In genomic region chr6:108651287-108651686, GRCh38 we compare ENCODE assay signal across 14 cellular contexts.
DNase-seq lines count a peak whose midpoint lies in the region; ATAC-seq, FAIRE-seq and TF ChIP-seq lines count a peak whose summit lies in the region.
"Had no signal": no experiment of that assay in that cellular context is flagged by ENCODE, and none has a peak within 500 bp of the region (broad histone marks: within the 10 kb centered on the region; RNA-seq: fewer than 3 reads in every experiment).

No MANE protein-coding gene starts in this region.

- POLR2A ChIA-PET in K562 (lab: Yijun Ruan, JAX): interaction anchor here (1.3 kb wide), 1 partner anchor 8 kb away, joined by 3 read pairs; no protein-coding TSS in a partner anchor
- POLR2A ChIA-PET in naive thymus-derived CD4-positive, alpha-beta T cell (lab: Charles Lee): no interaction called here

- intact Hi-C loops in K562 (cut with micrococcal nuclease): no loop called here
- intact Hi-C loops in left colon (cut with DNase I, micrococcal nuclease): loop anchor here in 1 of 2 donors (10.0 kb wide), 1 partner anchor 66 kb away; no protein-coding TSS in a partner anchor
- intact Hi-C loops in naive thymus-derived CD4-positive, alpha-beta T cell (cut with micrococcal nuclease): no loop called here

- H3K27ac ChIP-seq in MM.1S (ENCODE audit: low read length): peak overlapping the region; percentile 93
- H3K27ac ChIP-seq in K562 (ENCODE audit: extremely low read depth, low read depth, low read length): no peak overlapping the region
- H3K27ac ChIP-seq in mesenchymal stem cell (ENCODE audit: low read length, poor library complexity, severe bottlenecking): peak overlapping the region; percentile 89
- peak overlapping the region; percentile 49 for H3K27ac ChIP-seq in subcutaneous abdominal adipose tissue (ENCODE audit: low read depth, low read length)
- no peak overlapping the region for H3K27ac ChIP-seq in WERI-Rb-1
- H3K27ac ChIP-seq in naive thymus-derived CD4-positive, alpha-beta T cell (ENCODE audit: low read depth, low read length): no peak overlapping the region

- TF ChIP-seq RAD21 in K562 (CRISPR knock-in tag; conservative IDR thresholded peaks at IDR 0.05 in 1 of 2, IDR thresholded peaks at IDR 0.05 in 1 of 2): no peak

- H3K27ac Mint-ChIP-seq in naive thymus-derived CD4-positive, alpha-beta T cell: peak overlapping the region in 1 of 9 donors; percentile 43
- H3K27ac Mint-ChIP-seq: activated CD8-positive, alpha-beta T cell treated with anti-CD3 and anti-CD28 coated beads for 36 hours had no signal

- no TSS peak for BruUV-seq in K562 (replicated peaks; lab: Mats Ljungman, UMichigan)

- H3K23ac ChIP-seq in mesenchymal stem cell (ENCODE audit: low read length in 2 of 2): no peak overlapping the region

- H3K9me3 Mint-ChIP-seq in naive thymus-derived CD4-positive, alpha-beta T cell: no peaks in the 10 kb centered on the region
- H3K9me3 Mint-ChIP-seq: activated CD8-positive, alpha-beta T cell treated with anti-CD3 and anti-CD28 coated beads for 36 hours had no signal

- H3K79me2 ChIP-seq in MM.1S (ENCODE audit: low read length): peaks cover 100% of the 10 kb centered on the region
- no peaks in the 10 kb centered on the region for H3K79me2 ChIP-seq in K562 (ENCODE audit: control insufficient read depth, insufficient read depth, low read length)

- peak overlapping the region; percentile 51 for H2BK5ac ChIP-seq in mesenchymal stem cell (ENCODE audit: low read depth, low read length, poor library complexity, severe bottlenecking)

- no peak overlapping the region for H3K14ac ChIP-seq in mesenchymal stem cell (ENCODE audit: low read length in 2 of 2)

- TF ChIP-seq EP300 in K562 (IDR thresholded peaks at IDR 0.05; ENCODE audit: low read length): no peak

- H3K9me1 ChIP-seq in K562 (ENCODE audit: control insufficient read depth, insufficient read depth, low read length): no peaks in the 10 kb centered on the region

- peaks cover 70% of the 10 kb centered on the region for H3F3A ChIP-seq in MM.1S (ENCODE audit: insufficient read depth, low read length)

- no peaks in the 10 kb centered on the region for H3K27me3 ChIP-seq in MM.1S (replicated peaks; ENCODE audit: insufficient read depth, low read length)
- no peaks in the 10 kb centered on the region for H3K27me3 ChIP-seq in K562 (ENCODE audit: control insufficient read depth in 2 of 2, insufficient read depth in 2 of 2, low read length in 2 of 2)
- H3K27me3 ChIP-seq in mesenchymal stem cell (ENCODE audit: control insufficient read depth in 1 of 2, insufficient read depth in 1 of 2, low read length in 2 of 2): no peaks in the 10 kb centered on the region
- no peaks in the 10 kb centered on the region for H3K27me3 ChIP-seq in subcutaneous abdominal adipose tissue (ENCODE audit: control insufficient read depth in 5 of 5, insufficient read depth in 4 of 5, low read length in 5 of 5)
- no peaks in the 10 kb centered on the region for H3K27me3 ChIP-seq in WERI-Rb-1 (ENCODE audit: insufficient read depth, low read depth, severe bottlenecking)
- no peaks in the 10 kb centered on the region for H3K27me3 ChIP-seq in naive thymus-derived CD4-positive, alpha-beta T cell (ENCODE audit: control insufficient read depth in 2 of 2, insufficient read depth in 2 of 2, low read length in 2 of 2)

- H4K8ac ChIP-seq in mesenchymal stem cell (ENCODE audit: low read length): no peak overlapping the region

- no peak overlapping the region for H4K91ac ChIP-seq in mesenchymal stem cell (ENCODE audit: low read length)

- H2AFZ ChIP-seq in MM.1S (ENCODE audit: low read length) (no peak overlapping the region), K562 (ENCODE audit: low read depth, low read length) (no peak overlapping the region), mesenchymal stem cell (ENCODE audit: low read depth, low read length) (no peak overlapping the region)

- H3K9ac ChIP-seq in MM.1S (ENCODE audit: low read length) (peak overlapping the region; percentile 48), K562 (ENCODE audit: insufficient read depth in 1 of 2, low read depth in 2 of 2, low read length in 2 of 2) (no peak overlapping the region), mesenchymal stem cell (ENCODE audit: low read length) (peak overlapping the region; percentile 84), subcutaneous abdominal adipose tissue (ENCODE audit: low read length in 5 of 5) (peak overlapping the region in 2 of 5 donors; percentile 11 to 48)

- no peak overlapping the region for H3K4ac ChIP-seq in mesenchymal stem cell (ENCODE audit: low read depth in 1 of 2, low read length in 2 of 2)

- no peak for TF ChIP-seq CTCF in MM.1S (IDR thresholded peaks at IDR 0.05; ENCODE audit: low read length)
- TF ChIP-seq CTCF in K562 (IDR thresholded peaks at IDR 0.05 in 2 of 3, conservative IDR thresholded peaks at IDR 0.05 in 1 of 3; ENCODE audit: insufficient read depth in 2 of 3, low read depth in 1 of 3, low read length in 3 of 3): no peak
- TF ChIP-seq CTCF in WERI-Rb-1 (IDR thresholded peaks at IDR 0.05; ENCODE audit: low read depth, low read length): no peak

- H3K4me3 ChIP-seq in MM.1S (ENCODE audit: low read length) (no peak overlapping the region), K562 (no peak overlapping the region), mesenchymal stem cell (ENCODE audit: insufficient read depth in 1 of 2, low read depth in 1 of 2, low read length in 2 of 2) (peak overlapping the region in 1 of 2 experiments; percentile 45), subcutaneous abdominal adipose tissue (ENCODE audit: low read depth in 1 of 5, low read length in 5 of 5) (no peak overlapping the region), WERI-Rb-1 (ENCODE audit: low read depth, low read length) (no peak overlapping the region)
- no peak overlapping the region for H3K4me3 ChIP-seq in naive thymus-derived CD4-positive, alpha-beta T cell (ENCODE audit: low read length)

- peaks cover 88% of the 10 kb centered on the region for H3K4me1 ChIP-seq in MM.1S (ENCODE audit: low read length)
- no peaks in the 10 kb centered on the region for H3K4me1 ChIP-seq in K562 (replicated peaks in 1 of 2; ENCODE audit: control insufficient read depth in 2 of 2, insufficient read depth in 2 of 2, low read length in 2 of 2)
- peaks cover 16% of the 10 kb centered on the region for H3K4me1 ChIP-seq in mesenchymal stem cell (ENCODE audit: control insufficient read depth, insufficient read depth, low read depth, low read length)
- peaks cover 7 to 73% (median 64%) of the 10 kb centered on the region in 5 donors for H3K4me1 ChIP-seq in subcutaneous abdominal adipose tissue (ENCODE audit: control insufficient read depth in 5 of 5, insufficient read depth in 5 of 5, low read length in 5 of 5)
- peaks cover 5 to 10% of the 10 kb centered on the region in 2 donors for H3K4me1 ChIP-seq in naive thymus-derived CD4-positive, alpha-beta T cell (ENCODE audit: control insufficient read depth in 2 of 2, insufficient read depth in 2 of 2, low read length in 2 of 2)

- H3K9me2 ChIP-seq in MM.1S (replicated peaks; ENCODE audit: insufficient read depth, low read length): no peaks in the 10 kb centered on the region

- no peak for TF ChIP-seq POLR2A in K562 (conservative IDR thresholded peaks at IDR 0.05)

- peaks cover 0 to 5% (median 0%) of the 10 kb centered on the region in 5 donors for H3K27me3 Mint-ChIP-seq in naive thymus-derived CD4-positive, alpha-beta T cell
- H3K27me3 Mint-ChIP-seq: activated CD8-positive, alpha-beta T cell treated with anti-CD3 and anti-CD28 coated beads for 36 hours had no signal

- no peak overlapping the region for H2AK5ac ChIP-seq in mesenchymal stem cell (ENCODE audit: low read length, severe bottlenecking)

- CTCF ChIA-PET in K562 (lab: Yijun Ruan, JAX; ENCODE audit: low intra/inter-chr PET ratio): no interaction called here
- CTCF ChIA-PET in naive thymus-derived CD4-positive, alpha-beta T cell (lab: Charles Lee): interaction anchor here (0.6 kb wide), 1 partner anchor 987 kb away, joined by 4 read pairs; no protein-coding TSS in a partner anchor

- H3K4me2 ChIP-seq in MM.1S (ENCODE audit: low read depth, low read length) (peak overlapping the region; percentile 31), K562 (ENCODE audit: insufficient read depth, low read length) (no peak overlapping the region), mesenchymal stem cell (ENCODE audit: low read length, poor library complexity, severe bottlenecking) (peak overlapping the region; percentile 35)

- peak; percentile 37 for FAIRE-seq in K562 (lab: Jason Lieb, UNC)

- peaks cover 0 to 10% (median 8%) of the 10 kb centered on the region in 5 donors for H3K36me3 Mint-ChIP-seq in naive thymus-derived CD4-positive, alpha-beta T cell

- no peak overlapping the region for H3K18ac ChIP-seq in mesenchymal stem cell (ENCODE audit: low read depth in 1 of 2, low read length in 2 of 2)

- no peak for ATAC-seq in K562
- ATAC-seq in left colon: no peak
- ATAC-seq in naive thymus-derived CD4-positive, alpha-beta T cell: no peak
- ATAC-seq: activated CD8-positive, alpha-beta T cell treated with anti-CD3 and anti-CD28 coated beads for 36 hours had no signal

- H3K36me3 ChIP-seq in MM.1S (replicated peaks; ENCODE audit: insufficient read depth, low read length) (peaks cover 7% of the 10 kb centered on the region; the same call in 1 of the 2 replicates), K562 (ENCODE audit: control insufficient read depth, insufficient read depth, low read length) (no peaks in the 10 kb centered on the region), mesenchymal stem cell (ENCODE audit: control insufficient read depth in 1 of 2, insufficient read depth in 2 of 2, low read depth in 1 of 2, low read length in 2 of 2) (no peaks in the 10 kb centered on the region), subcutaneous abdominal adipose tissue (ENCODE audit: control insufficient read depth in 5 of 5, insufficient read depth in 5 of 5, low read length in 5 of 5) (peaks cover 0 to 11% (median 5%) of the 10 kb centered on the region in 5 donors), WERI-Rb-1 (no peaks in the 10 kb centered on the region)
- no peaks in the 10 kb centered on the region for H3K36me3 ChIP-seq in naive thymus-derived CD4-positive, alpha-beta T cell (ENCODE audit: control insufficient read depth in 2 of 3, insufficient read depth in 3 of 3, low read length in 3 of 3)

- H3K79me1 ChIP-seq in mesenchymal stem cell (replicated peaks; ENCODE audit: low read length, poor library complexity, severe bottlenecking): peaks cover 16% of the 10 kb centered on the region

- H2BK12ac ChIP-seq in mesenchymal stem cell (ENCODE audit: low read length in 2 of 2): no peak overlapping the region

- no peak overlapping the region for H2BK15ac ChIP-seq in mesenchymal stem cell (ENCODE audit: low read depth, poor library complexity, severe bottlenecking)

- H2BK120ac ChIP-seq in mesenchymal stem cell (ENCODE audit: low read depth, low read length): no peak overlapping the region

- H4K20me1 ChIP-seq in MM.1S (ENCODE audit: insufficient read depth, low read length): no peaks in the 10 kb centered on the region; the same call in 1 of the 2 replicates
- no peaks in the 10 kb centered on the region; the same call in 1 of the 2 replicates for H4K20me1 ChIP-seq in K562 (replicated peaks; ENCODE audit: control insufficient read depth, insufficient read depth, low read length)

- 57% methylated on average over 3 of the region's 3 CpGs for WGBS in K562 (ENCODE audit: insufficient coverage, low coverage, missing lambda C conversion rate)
- WGBS in mesenchymal stem cell: 50% methylated on average over 3 of the region's 3 CpGs

- H3K4me1 Mint-ChIP-seq in naive thymus-derived CD4-positive, alpha-beta T cell: peaks cover 4 to 67% (median 46%) of the 10 kb centered on the region in 7 donors

- DNase-seq in MM.1S (no peak), K562 (ENCODE audit: extremely low read depth in 1 of 4, low spot score in 3 of 4) (no peak), mesenchymal stem cell (peak; percentile 19), WERI-Rb-1 (no peak), DMS79 (lab: John Stamatoyannopoulos, UW) (no peak), left colon (no peak)
- no peak for DNase-seq in naive thymus-derived CD4-positive, alpha-beta T cell
- DNase-seq: activated CD8-positive, alpha-beta T cell treated with anti-CD3 and anti-CD28 coated beads for 36 hours; activated gamma-delta T cell treated with Interleukin-2 at 50 U/mL for 16 hours; cerebellar nuclear complex; COR-L47; NCI-H2107; T-helper 9 cell had no signal

- in situ Hi-C loops in K562 (cut with MboI): no loop called here

- no peak overlapping the region for H3K4me3 Mint-ChIP-seq in naive thymus-derived CD4-positive, alpha-beta T cell
- H3K4me3 Mint-ChIP-seq: activated CD8-positive, alpha-beta T cell treated with anti-CD3 and anti-CD28 coated beads for 36 hours had no signal

- H3K9me3 ChIP-seq in MM.1S (replicated peaks; ENCODE audit: insufficient read depth, low read length) (no peaks in the 10 kb centered on the region), K562 (replicated peaks; ENCODE audit: control insufficient read depth, insufficient read depth, low read depth, low read length) (no peaks in the 10 kb centered on the region), mesenchymal stem cell (ENCODE audit: control insufficient read depth, low read length) (no peaks in the 10 kb centered on the region), subcutaneous abdominal adipose tissue (ENCODE audit: control insufficient read depth in 5 of 5, low read length in 5 of 5) (no peaks in the 10 kb centered on the region), WERI-Rb-1 (ENCODE audit: severe bottlenecking) (no peaks in the 10 kb centered on the region)
- H3K9me3 ChIP-seq in naive thymus-derived CD4-positive, alpha-beta T cell (ENCODE audit: control insufficient read depth in 2 of 3, low read length in 3 of 3): no peaks in the 10 kb centered on the region

Comparison
In these comparisons a context has a peak if more than half of its experiments do, and no peak if none do; other contexts are left out.
1. H3K27ac ChIP-seq: peak in MM.1S (single experiment), mesenchymal stem cell (single experiment) and subcutaneous abdominal adipose tissue (single experiment); none in K562 (single experiment), WERI-Rb-1 (single experiment) and naive thymus-derived CD4-positive, alpha-beta T cell (single experiment).
2. H3K9ac ChIP-seq: peak in MM.1S (single experiment) and mesenchymal stem cell (single experiment); none in K562 (0 of 2).